14 cellular contexts compared by ENCODE assay signal in genomic region chr12:108519558-108519957, GRCh38.
DNase-seq lines count a peak whose midpoint lies in the region; ATAC-seq and TF ChIP-seq lines count a peak whose summit lies in the region.
"Had no signal": no experiment of that assay in that cellular context is flagged by ENCODE, and none has a peak within 500 bp of the region (broad histone marks: within the 10 kb centered on the region; RNA-seq: fewer than 3 reads in every experiment).

No MANE protein-coding gene starts in this region.

- no peak overlapping the region for H3K4me2 ChIP-seq in DND-41 (ENCODE audit: insufficient read depth, low read length)
- no peak overlapping the region for H3K4me2 ChIP-seq in OCI-LY3 (ENCODE audit: low read length)

- H3K27me3 ChIP-seq in DND-41 (ENCODE audit: insufficient read depth, low read length, poor library complexity) (no peaks in the 10 kb centered on the region), OCI-LY3 (ENCODE audit: low read depth, low read length) (no peaks in the 10 kb centered on the region)
- H3K27me3 ChIP-seq in effector memory CD4-positive, alpha-beta T cell (replicated peaks; ENCODE audit: control insufficient read depth, insufficient read depth, low read length, poor library complexity, severe bottlenecking), result no peaks in the 10 kb centered on the region
- H3K27me3 ChIP-seq: ovary, transverse colon had no signal

- H4K20me1 ChIP-seq in DND-41 (ENCODE audit: insufficient read depth, low read length) (peaks cover 31% of the 10 kb centered on the region), OCI-LY3 (ENCODE audit: insufficient read depth, low read length) (0 out of 2 replicates have a peak, but pooled peaks cover 7% of the 10 kb centered on the region)

- no peak overlapping the region for H3K4me3 ChIP-seq in DND-41 (ENCODE audit: low read depth in 1 of 2, low read length in 2 of 2)
- no peak overlapping the region for H3K4me3 ChIP-seq in GM12865 (ENCODE audit: low read depth, low read length)
- H3K4me3 ChIP-seq in OCI-LY3 (ENCODE audit: low read length), result no peak overlapping the region
- H3K4me3 ChIP-seq in effector memory CD4-positive, alpha-beta T cell (ENCODE audit: insufficient read depth, low read depth, low read length, poor library complexity, severe bottlenecking), result no peak overlapping the region
- H3K4me3 ChIP-seq: ovary, transverse colon had no signal

- TF ChIP-seq CTCF in DND-41 (IDR thresholded peaks at IDR 0.05; ENCODE audit: borderline replicate concordance, extremely low read depth, low read length, poor library complexity, severe bottlenecking) (peak; percentile 41), GM12865 (IDR thresholded peaks at IDR 0.05; ENCODE audit: insufficient read depth, low read depth, low read length, missing control alignments) (peak; percentile 12), OCI-LY3 (IDR thresholded peaks at IDR 0.05; ENCODE audit: low read depth, low read length) (peak; percentile 36)

- no peaks in the 10 kb centered on the region for H3K9me3 ChIP-seq in DND-41 (ENCODE audit: insufficient read depth, low read length, severe bottlenecking)
- H3K9me3 ChIP-seq in OCI-LY3 (ENCODE audit: insufficient read depth, low read length), result no peaks in the 10 kb centered on the region
- no peaks in the 10 kb centered on the region for H3K9me3 ChIP-seq in effector memory CD4-positive, alpha-beta T cell (ENCODE audit: control insufficient read depth, low read length)
- H3K9me3 ChIP-seq: ovary, transverse colon had no signal

- H2AFZ ChIP-seq in DND-41 (ENCODE audit: low read depth, low read length) (no peak overlapping the region), OCI-LY3 (ENCODE audit: low read depth, low read length) (no peak overlapping the region)

- peaks cover 21% of the 10 kb centered on the region for H3K4me1 ChIP-seq in DND-41 (ENCODE audit: insufficient read depth, low read length)
- peaks cover 9% of the 10 kb centered on the region for H3K4me1 ChIP-seq in OCI-LY3 (ENCODE audit: low read length)
- H3K4me1 ChIP-seq in effector memory CD4-positive, alpha-beta T cell (ENCODE audit: control insufficient read depth, insufficient read depth, low read length, poor library complexity, severe bottlenecking), result peaks cover 8% of the 10 kb centered on the region

- H3K79me2 ChIP-seq in DND-41 (ENCODE audit: insufficient read depth, low read length), result peaks cover 20% of the 10 kb centered on the region
- H3K79me2 ChIP-seq in OCI-LY3 (ENCODE audit: low read length), result peaks cover 12% of the 10 kb centered on the region

- peaks cover 78% of the 10 kb centered on the region for H3K36me3 ChIP-seq in DND-41 (ENCODE audit: insufficient read depth, low read length)
- H3K36me3 ChIP-seq in OCI-LY3 (replicated peaks; ENCODE audit: low read depth, low read length), result peaks cover 73% of the 10 kb centered on the region
- H3K36me3 ChIP-seq in effector memory CD4-positive, alpha-beta T cell (ENCODE audit: control insufficient read depth, insufficient read depth, low read length), result peaks cover 61% of the 10 kb centered on the region

- DNase-seq in DND-41 (no peak), GM12865 (ENCODE audit: low read depth) (peak; percentile 39), iPS DF 19.7 (ENCODE audit: low read depth, low spot score) (peak; percentile 12), DMS153 treated with DMSO at 0.1 percent for 48 hours (lab: John Stamatoyannopoulos, UW; ENCODE audit: unreplicated experiment) (no peak), NOMO-1 treated with DMSO at 0.1 percent for 48 hours (lab: John Stamatoyannopoulos, UW; ENCODE audit: unreplicated experiment) (no peak)
- no peak for DNase-seq in effector memory CD4-positive, alpha-beta T cell
- DNase-seq: activated naive CD8-positive, alpha-beta T cell treated with anti-CD3 and anti-CD28 coated beads for 36 hours; KBM-7; NCI-H1930; ovary; T-helper 1 cell; transverse colon had no signal

- H3K9ac ChIP-seq in DND-41 (ENCODE audit: low read depth, low read length) (no peak overlapping the region), OCI-LY3 (ENCODE audit: low read length) (no peak overlapping the region)

- H3K27ac ChIP-seq in DND-41 (ENCODE audit: low read length) (no peak overlapping the region), OCI-LY3 (ENCODE audit: low read length) (no peak overlapping the region)
- H3K27ac ChIP-seq in effector memory CD4-positive, alpha-beta T cell (ENCODE audit: insufficient read depth, low read length, poor library complexity, severe bottlenecking), result no peak overlapping the region
- H3K27ac ChIP-seq: ovary, transverse colon had no signal

- ATAC-seq in DND-41 (ENCODE audit: insufficient read depth, low read depth) (no peak), GM18519 (IDR thresholded peaks at IDR 0.05; ENCODE audit: low FRiP score, unreplicated experiment) (no peak)

Comparison
In these comparisons a context has a peak if more than half of its experiments do, and no peak if none do; other contexts are left out.
1. DNase-seq: peak in GM12865 (single experiment) and iPS DF 19.7 (single experiment); none in DND-41 (single experiment), DMS153 treated with DMSO at 0.1 percent for 48 hours (single experiment), NOMO-1 treated with DMSO at 0.1 percent for 48 hours (single experiment) and effector memory CD4-positive, alpha-beta T cell (0 of 3).
2. Peak in every context shown above with its lines, with median percentiles within 50 percentile points of each other: CTCF ChIP-seq.